ENCODE assay signal across 18 cellular contexts in genomic region chrX:41616935-41617334, GRCh38.
A peak's percentile ranks its signal among the peaks of the same experiment; 100 is the strongest.
DNase-seq lines count a peak whose midpoint lies in the region; ATAC-seq and TF ChIP-seq lines count a peak whose summit lies in the region.
"Had no signal": no experiment of that assay in that cellular context is flagged by ENCODE, and none has a peak within 500 bp of the region (broad histone marks: within the 10 kb centered on the region; RNA-seq: fewer than 3 reads in every experiment).

No MANE protein-coding gene starts in this region.

- H2AFZ ChIP-seq in GM23338, result no peak overlapping the region

- H4K20me1 ChIP-seq in GM23338 (replicated peaks; ENCODE audit: insufficient read depth), result no peaks in the 10 kb centered on the region

- no peaks in the 10 kb centered on the region for H3K79me2 ChIP-seq in GM23338 (replicated peaks; ENCODE audit: insufficient read depth)

- H3K4me3 Mint-ChIP-seq in GM23338, result no peak overlapping the region
- H3K4me3 Mint-ChIP-seq in WTC11, result no peak overlapping the region
- no peak overlapping the region for H3K4me3 Mint-ChIP-seq in CD4-positive, alpha-beta T cell
- H3K4me3 Mint-ChIP-seq: CD14-positive monocyte had no signal

- CTCF ChIA-PET in WTC11 (lab: Charles Lee), result no interaction called here
- CTCF ChIA-PET in CD4-positive, alpha-beta T cell (lab: Charles Lee), result no interaction called here

- H3K4me3 ChIP-seq in GM23338, result no peak overlapping the region
- H3K4me3 ChIP-seq: A549 had no signal

- in situ Hi-C loops in ACHN (cut with HindIII; ENCODE audit: low pct_ligation_motif_present, low pct_unique_long_range_greater_than_20kb, low sequenced_read_pairs), result no loop called here

- no peak for TF ChIP-seq CTCF in GM23338 (conservative IDR thresholded peaks at IDR 0.05; ENCODE audit: low read depth in 2 of 2)
- no peak for TF ChIP-seq CTCF in WTC11 (IDR thresholded peaks at IDR 0.05)
- TF ChIP-seq CTCF in omental fat pad (IDR thresholded peaks at IDR 0.05), result no peak
- TF ChIP-seq CTCF in CD4-positive, alpha-beta T cell (IDR thresholded peaks at IDR 0.05), result no peak

- peak; percentile 57 for ATAC-seq in GM23338
- peak; percentile 50; the same call in 1 of the 2 replicates for ATAC-seq in WTC11
- ATAC-seq in omental fat pad (ENCODE audit: low FRiP score), result peak; percentile 28
- ATAC-seq in CD4-positive, alpha-beta T cell (ENCODE audit: poor library complexity), result no peak
- ATAC-seq: A549, PC-3 had no signal

- intact Hi-C loops in CD4-positive, alpha-beta T cell (cut with DNase I, micrococcal nuclease), result no loop called here

- DNase-seq in GM23338 (ENCODE audit: low spot score), result peak; percentile 25
- no peak for DNase-seq in WTC11 (ENCODE audit: low spot score)
- DNase-seq in iPS-NIHi11 (ENCODE audit: low spot score), result peak; percentile 14
- no peak for DNase-seq in omental fat pad (ENCODE audit: low spot score)
- DNase-seq in CD4-positive, alpha-beta T cell, result no peak
- no peak for DNase-seq in ACHN
- DNase-seq in NCI-H1436 (lab: John Stamatoyannopoulos, UW), result no peak
- DNase-seq: DMS79 treated with DMSO at 0.1 percent for 48 hours, MV-4-11, NCI-H187 treated with DMSO at 0.1 percent for 48 hours, NCI-H2227 treated with DMSO at 0.1 percent for 48 hours, NCI-H524, PC-3, SIG-M5 had no signal

- no peak overlapping the region for H3K4me2 ChIP-seq in GM23338
- H3K4me2 ChIP-seq: A549, KMS-11 had no signal

- H3K9me3 ChIP-seq in CD4-positive, alpha-beta T cell (ENCODE audit: control insufficient read depth, low read length), result no peaks in the 10 kb centered on the region
- H3K9me3 ChIP-seq: A549 had no signal

- H3K4me1 ChIP-seq in GM23338 (ENCODE audit: insufficient read depth), result peaks cover 3% of the 10 kb centered on the region; the same call in 1 of the 2 replicates

- H3F3A ChIP-seq in GM23338 (replicated peaks; ENCODE audit: low read depth), result no peaks in the 10 kb centered on the region

- H3K9me3 Mint-ChIP-seq in GM23338 (no peaks in the 10 kb centered on the region), WTC11 (no peaks in the 10 kb centered on the region)
- H3K9me3 Mint-ChIP-seq in CD4-positive, alpha-beta T cell, result no peaks in the 10 kb centered on the region

- H3K27ac ChIP-seq in GM23338 (ENCODE audit: low read depth), result no peak overlapping the region
- H3K27ac ChIP-seq in CD4-positive, alpha-beta T cell (ENCODE audit: low read depth, low read length), result no peak overlapping the region
- H3K27ac ChIP-seq: A549, KMS-11, RWPE1 had no signal

- POLR2A ChIA-PET in WTC11 (lab: Charles Lee), result interaction anchor here (0.6 kb wide), 1 partner anchor 1224 kb away, joined by 3 read pairs; no protein-coding TSS in a partner anchor
- POLR2A ChIA-PET in CD4-positive, alpha-beta T cell (lab: Charles Lee), result no interaction called here

- no peaks in the 10 kb centered on the region for H3K9me2 ChIP-seq in GM23338 (ENCODE audit: insufficient read depth)

- H3K4me1 Mint-ChIP-seq in GM23338, result peaks cover 9% of the 10 kb centered on the region
- H3K4me1 Mint-ChIP-seq in WTC11, result peaks cover 13% of the 10 kb centered on the region
- H3K4me1 Mint-ChIP-seq in CD4-positive, alpha-beta T cell (ENCODE audit: low read depth), result no peaks in the 10 kb centered on the region

- no peaks in the 10 kb centered on the region for H3K36me3 ChIP-seq in GM23338 (ENCODE audit: insufficient read depth)

- no peaks in the 10 kb centered on the region for H3K27me3 Mint-ChIP-seq in GM23338 (ENCODE audit: insufficient read depth, low read depth, poor library complexity)
- no peaks in the 10 kb centered on the region for H3K27me3 Mint-ChIP-seq in WTC11 (ENCODE audit: low read depth)
- H3K27me3 Mint-ChIP-seq in CD4-positive, alpha-beta T cell, result no peaks in the 10 kb centered on the region

- H3K27me3 ChIP-seq in GM23338 (ENCODE audit: insufficient read depth), result no peaks in the 10 kb centered on the region
- no peaks in the 10 kb centered on the region for H3K27me3 ChIP-seq in CD4-positive, alpha-beta T cell (ENCODE audit: control insufficient read depth, insufficient read depth, low read length)

- no peak overlapping the region for H3K27ac Mint-ChIP-seq in GM23338
- H3K27ac Mint-ChIP-seq in WTC11, result no peak overlapping the region
- no peak overlapping the region for H3K27ac Mint-ChIP-seq in CD4-positive, alpha-beta T cell

- H3K36me3 Mint-ChIP-seq in GM23338 (ENCODE audit: low read depth) (peaks cover 4% of the 10 kb centered on the region; the same call in 2 of the 3 replicates), WTC11 (peaks cover 1% of the 10 kb centered on the region; the same call in 1 of the 2 replicates)
- peaks cover 3% of the 10 kb centered on the region for H3K36me3 Mint-ChIP-seq in CD4-positive, alpha-beta T cell (ENCODE audit: low read depth)
- H3K36me3 Mint-ChIP-seq: CD14-positive monocyte had no signal

TF ChIP-seq in GM23338, 12 proteins besides CTCF, POLR2A, EP300 and RAD21:
- TF ChIP-seq, protein P1, sequence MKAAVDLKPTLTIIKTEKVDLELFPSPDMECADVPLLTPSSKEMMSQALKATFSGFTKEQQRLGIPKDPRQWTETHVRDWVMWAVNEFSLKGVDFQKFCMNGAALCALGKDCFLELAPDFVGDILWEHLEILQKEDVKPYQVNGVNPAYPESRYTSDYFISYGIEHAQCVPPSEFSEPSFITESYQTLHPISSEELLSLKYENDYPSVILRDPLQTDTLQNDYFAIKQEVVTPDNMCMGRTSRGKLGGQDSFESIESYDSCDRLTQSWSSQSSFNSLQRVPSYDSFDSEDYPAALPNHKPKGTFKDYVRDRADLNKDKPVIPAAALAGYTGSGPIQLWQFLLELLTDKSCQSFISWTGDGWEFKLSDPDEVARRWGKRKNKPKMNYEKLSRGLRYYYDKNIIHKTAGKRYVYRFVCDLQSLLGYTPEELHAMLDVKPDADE (IDR thresholded peaks at IDR 0.05), result no peak

TF ChIP-seq in WTC11, 78 proteins besides CTCF, POLR2A, EP300 and RAD21:
- TF ChIP-seq, protein P2, sequence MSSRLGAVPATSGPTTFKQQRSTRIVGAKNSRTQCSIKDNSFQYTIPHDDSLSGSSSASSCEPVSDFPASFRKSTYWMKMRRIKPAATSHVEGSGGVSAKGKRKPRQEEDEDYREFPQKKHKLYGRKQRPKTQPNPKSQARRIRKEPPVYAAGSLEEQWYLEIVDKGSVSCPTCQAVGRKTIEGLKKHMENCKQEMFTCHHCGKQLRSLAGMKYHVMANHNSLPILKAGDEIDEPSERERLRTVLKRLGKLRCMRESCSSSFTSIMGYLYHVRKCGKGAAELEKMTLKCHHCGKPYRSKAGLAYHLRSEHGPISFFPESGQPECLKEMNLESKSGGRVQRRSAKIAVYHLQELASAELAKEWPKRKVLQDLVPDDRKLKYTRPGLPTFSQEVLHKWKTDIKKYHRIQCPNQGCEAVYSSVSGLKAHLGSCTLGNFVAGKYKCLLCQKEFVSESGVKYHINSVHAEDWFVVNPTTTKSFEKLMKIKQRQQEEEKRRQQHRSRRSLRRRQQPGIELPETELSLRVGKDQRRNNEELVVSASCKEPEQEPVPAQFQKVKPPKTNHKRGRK (CRISPR knock-in tag; IDR thresholded peaks at IDR 0.05; ENCODE audit: borderline replicate concordance), result no peak
- no peak for TF ChIP-seq ZNF423 (CRISPR knock-in tag; IDR thresholded peaks at IDR 0.05)
- TF ChIP-seq CBFB (CRISPR knock-in tag; IDR thresholded peaks at IDR 0.05; ENCODE audit: low read depth), result no peak
- no peak for TF ChIP-seq ZNF263 (CRISPR knock-in tag; IDR thresholded peaks at IDR 0.05; ENCODE audit: low read depth)
- no peak for TF ChIP-seq SMAD3 (CRISPR knock-in tag; IDR thresholded peaks at IDR 0.05; ENCODE audit: borderline replicate concordance)
- TF ChIP-seq, protein P3, sequence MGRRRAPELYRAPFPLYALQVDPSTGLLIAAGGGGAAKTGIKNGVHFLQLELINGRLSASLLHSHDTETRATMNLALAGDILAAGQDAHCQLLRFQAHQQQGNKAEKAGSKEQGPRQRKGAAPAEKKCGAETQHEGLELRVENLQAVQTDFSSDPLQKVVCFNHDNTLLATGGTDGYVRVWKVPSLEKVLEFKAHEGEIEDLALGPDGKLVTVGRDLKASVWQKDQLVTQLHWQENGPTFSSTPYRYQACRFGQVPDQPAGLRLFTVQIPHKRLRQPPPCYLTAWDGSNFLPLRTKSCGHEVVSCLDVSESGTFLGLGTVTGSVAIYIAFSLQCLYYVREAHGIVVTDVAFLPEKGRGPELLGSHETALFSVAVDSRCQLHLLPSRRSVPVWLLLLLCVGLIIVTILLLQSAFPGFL (CRISPR knock-in tag; IDR thresholded peaks at IDR 0.05; ENCODE audit: borderline replicate concordance), result no peak

Comparison
In these comparisons a context has a peak if more than half of its experiments do, and no peak if none do; other contexts are left out.
1. DNase-seq: peak in GM23338 (single experiment) and iPS-NIHi11 (single experiment); none in WTC11 (single experiment), omental fat pad (single experiment), CD4-positive, alpha-beta T cell (0 of 10), ACHN (single experiment) and NCI-H1436 (single experiment).